Comparison of ENCODE assay signal across 1 cellular context in the genomic region with DNA sequence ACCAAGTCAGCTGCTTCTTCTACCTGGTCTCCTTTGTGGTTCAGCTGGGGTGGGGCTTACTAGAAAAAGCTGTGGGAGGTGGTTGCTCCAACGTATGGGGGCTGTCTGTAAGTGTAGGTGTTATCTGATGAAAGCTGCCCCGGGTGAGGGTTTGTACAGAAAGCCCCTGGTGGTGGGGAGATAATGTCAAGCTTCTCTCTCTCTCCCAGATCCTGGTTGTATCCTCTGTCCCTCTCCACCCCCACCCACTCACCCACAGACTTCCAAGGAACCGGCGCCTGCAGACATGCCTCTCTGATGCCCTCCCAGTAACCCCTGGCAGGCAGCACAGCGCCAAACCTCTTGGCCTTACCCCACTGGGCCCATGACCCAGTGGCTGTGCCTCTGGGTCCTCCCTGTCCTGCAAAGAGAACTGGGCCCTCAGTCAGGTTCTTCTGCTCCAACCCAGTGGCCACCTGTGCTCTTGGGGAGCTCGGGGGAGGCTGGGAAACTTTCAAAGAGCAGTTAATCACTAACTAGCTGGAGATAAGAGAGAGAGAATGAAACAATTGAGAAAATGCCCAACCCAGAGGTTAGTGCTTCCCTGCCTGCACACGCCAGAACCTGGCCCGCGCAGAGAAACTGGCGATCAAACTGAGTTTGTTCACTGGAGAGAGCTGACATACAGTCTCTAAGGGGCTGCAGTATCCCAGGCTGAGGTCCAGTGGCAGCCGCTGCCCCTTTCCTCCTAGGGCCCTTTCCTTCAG.
TF ChIP-seq lines count a peak whose summit lies in the region.

No MANE protein-coding gene starts in this region.

TF ChIP-seq in HepG2, 621 proteins besides CTCF, POLR2A, EP300 and RAD21 (continued from another document and continues in another):
- TF ChIP-seq, protein P1, sequence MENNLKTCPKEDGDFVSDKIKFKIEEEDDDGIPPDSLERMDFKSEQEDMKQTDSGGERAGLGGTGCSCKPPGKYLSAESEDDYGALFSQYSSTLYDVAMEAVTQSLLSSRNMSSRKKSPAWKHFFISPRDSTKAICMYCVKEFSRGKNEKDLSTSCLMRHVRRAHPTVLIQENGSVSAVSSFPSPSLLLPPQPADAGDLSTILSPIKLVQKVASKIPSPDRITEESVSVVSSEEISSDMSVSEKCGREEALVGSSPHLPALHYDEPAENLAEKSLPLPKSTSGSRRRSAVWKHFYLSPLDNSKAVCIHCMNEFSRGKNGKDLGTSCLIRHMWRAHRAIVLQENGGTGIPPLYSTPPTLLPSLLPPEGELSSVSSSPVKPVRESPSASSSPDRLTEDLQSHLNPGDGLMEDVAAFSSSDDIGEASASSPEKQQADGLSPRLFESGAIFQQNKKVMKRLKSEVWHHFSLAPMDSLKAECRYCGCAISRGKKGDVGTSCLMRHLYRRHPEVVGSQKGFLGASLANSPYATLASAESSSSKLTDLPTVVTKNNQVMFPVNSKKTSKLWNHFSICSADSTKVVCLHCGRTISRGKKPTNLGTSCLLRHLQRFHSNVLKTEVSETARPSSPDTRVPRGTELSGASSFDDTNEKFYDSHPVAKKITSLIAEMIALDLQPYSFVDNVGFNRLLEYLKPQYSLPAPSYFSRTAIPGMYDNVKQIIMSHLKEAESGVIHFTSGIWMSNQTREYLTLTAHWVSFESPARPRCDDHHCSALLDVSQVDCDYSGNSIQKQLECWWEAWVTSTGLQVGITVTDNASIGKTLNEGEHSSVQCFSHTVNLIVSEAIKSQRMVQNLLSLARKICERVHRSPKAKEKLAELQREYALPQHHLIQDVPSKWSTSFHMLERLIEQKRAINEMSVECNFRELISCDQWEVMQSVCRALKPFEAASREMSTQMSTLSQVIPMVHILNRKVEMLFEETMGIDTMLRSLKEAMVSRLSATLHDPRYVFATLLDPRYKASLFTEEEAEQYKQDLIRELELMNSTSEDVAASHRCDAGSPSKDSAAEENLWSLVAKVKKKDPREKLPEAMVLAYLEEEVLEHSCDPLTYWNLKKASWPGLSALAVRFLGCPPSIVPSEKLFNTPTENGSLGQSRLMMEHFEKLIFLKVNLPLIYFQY (CRISPR knock-in tag; IDR thresholded peaks at IDR 0.05; ENCODE audit: borderline replicate concordance), result peak; percentile 99
- TF ChIP-seq ZNF331 (CRISPR knock-in tag; IDR thresholded peaks at IDR 0.05), result peak; percentile 86; the same call in 1 of the 2 replicates
- TF ChIP-seq, protein P2, sequence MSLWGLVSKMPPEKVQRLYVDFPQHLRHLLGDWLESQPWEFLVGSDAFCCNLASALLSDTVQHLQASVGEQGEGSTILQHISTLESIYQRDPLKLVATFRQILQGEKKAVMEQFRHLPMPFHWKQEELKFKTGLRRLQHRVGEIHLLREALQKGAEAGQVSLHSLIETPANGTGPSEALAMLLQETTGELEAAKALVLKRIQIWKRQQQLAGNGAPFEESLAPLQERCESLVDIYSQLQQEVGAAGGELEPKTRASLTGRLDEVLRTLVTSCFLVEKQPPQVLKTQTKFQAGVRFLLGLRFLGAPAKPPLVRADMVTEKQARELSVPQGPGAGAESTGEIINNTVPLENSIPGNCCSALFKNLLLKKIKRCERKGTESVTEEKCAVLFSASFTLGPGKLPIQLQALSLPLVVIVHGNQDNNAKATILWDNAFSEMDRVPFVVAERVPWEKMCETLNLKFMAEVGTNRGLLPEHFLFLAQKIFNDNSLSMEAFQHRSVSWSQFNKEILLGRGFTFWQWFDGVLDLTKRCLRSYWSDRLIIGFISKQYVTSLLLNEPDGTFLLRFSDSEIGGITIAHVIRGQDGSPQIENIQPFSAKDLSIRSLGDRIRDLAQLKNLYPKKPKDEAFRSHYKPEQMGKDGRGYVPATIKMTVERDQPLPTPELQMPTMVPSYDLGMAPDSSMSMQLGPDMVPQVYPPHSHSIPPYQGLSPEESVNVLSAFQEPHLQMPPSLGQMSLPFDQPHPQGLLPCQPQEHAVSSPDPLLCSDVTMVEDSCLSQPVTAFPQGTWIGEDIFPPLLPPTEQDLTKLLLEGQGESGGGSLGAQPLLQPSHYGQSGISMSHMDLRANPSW (CRISPR knock-in tag; IDR thresholded peaks at IDR 0.05; ENCODE audit: borderline replicate concordance), result 0 out of 2 replicates have a peak, but pooled peaks have one; percentile 19
- no peak for TF ChIP-seq PTBP1 (IDR thresholded peaks at IDR 0.05; ENCODE audit: low read depth, low read length, poor library complexity, severe bottlenecking)
- TF ChIP-seq MZF1 (CRISPR knock-in tag; IDR thresholded peaks at IDR 0.05; ENCODE audit: borderline replicate concordance), result no peak
- peak; percentile 97 for TF ChIP-seq ZNF264 (CRISPR knock-in tag; IDR thresholded peaks at IDR 0.05)
- TF ChIP-seq, protein P3, sequence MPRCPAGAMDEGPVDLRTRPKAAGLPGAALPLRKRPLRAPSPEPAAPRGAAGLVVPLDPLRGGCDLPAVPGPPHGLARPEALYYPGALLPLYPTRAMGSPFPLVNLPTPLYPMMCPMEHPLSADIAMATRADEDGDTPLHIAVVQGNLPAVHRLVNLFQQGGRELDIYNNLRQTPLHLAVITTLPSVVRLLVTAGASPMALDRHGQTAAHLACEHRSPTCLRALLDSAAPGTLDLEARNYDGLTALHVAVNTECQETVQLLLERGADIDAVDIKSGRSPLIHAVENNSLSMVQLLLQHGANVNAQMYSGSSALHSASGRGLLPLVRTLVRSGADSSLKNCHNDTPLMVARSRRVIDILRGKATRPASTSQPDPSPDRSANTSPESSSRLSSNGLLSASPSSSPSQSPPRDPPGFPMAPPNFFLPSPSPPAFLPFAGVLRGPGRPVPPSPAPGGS (CRISPR knock-in tag; IDR thresholded peaks at IDR 0.05), result no peak; the same call in 1 of the 2 replicates
- TF ChIP-seq KLF15 (CRISPR knock-in tag; IDR thresholded peaks at IDR 0.05; ENCODE audit: borderline replicate concordance), result no peak
- TF ChIP-seq ZNF891 (CRISPR knock-in tag; IDR thresholded peaks at IDR 0.05), result no peak
- TF ChIP-seq NONO (IDR thresholded peaks at IDR 0.05), result no peak
- peak; percentile 60; the same call in 1 of the 2 replicates for TF ChIP-seq NONO (CRISPR knock-in tag; conservative IDR thresholded peaks at IDR 0.05)
- TF ChIP-seq ZNF598 (CRISPR knock-in tag; IDR thresholded peaks at IDR 0.05; ENCODE audit: borderline replicate concordance), result peak; percentile 63; the same call in 1 of the 2 replicates
- TF ChIP-seq, protein P4, sequence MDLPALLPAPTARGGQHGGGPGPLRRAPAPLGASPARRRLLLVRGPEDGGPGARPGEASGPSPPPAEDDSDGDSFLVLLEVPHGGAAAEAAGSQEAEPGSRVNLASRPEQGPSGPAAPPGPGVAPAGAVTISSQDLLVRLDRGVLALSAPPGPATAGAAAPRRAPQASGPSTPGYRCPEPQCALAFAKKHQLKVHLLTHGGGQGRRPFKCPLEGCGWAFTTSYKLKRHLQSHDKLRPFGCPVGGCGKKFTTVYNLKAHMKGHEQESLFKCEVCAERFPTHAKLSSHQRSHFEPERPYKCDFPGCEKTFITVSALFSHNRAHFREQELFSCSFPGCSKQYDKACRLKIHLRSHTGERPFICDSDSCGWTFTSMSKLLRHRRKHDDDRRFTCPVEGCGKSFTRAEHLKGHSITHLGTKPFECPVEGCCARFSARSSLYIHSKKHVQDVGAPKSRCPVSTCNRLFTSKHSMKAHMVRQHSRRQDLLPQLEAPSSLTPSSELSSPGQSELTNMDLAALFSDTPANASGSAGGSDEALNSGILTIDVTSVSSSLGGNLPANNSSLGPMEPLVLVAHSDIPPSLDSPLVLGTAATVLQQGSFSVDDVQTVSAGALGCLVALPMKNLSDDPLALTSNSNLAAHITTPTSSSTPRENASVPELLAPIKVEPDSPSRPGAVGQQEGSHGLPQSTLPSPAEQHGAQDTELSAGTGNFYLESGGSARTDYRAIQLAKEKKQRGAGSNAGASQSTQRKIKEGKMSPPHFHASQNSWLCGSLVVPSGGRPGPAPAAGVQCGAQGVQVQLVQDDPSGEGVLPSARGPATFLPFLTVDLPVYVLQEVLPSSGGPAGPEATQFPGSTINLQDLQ (CRISPR knock-in tag; IDR thresholded peaks at IDR 0.05), result no peak
- TF ChIP-seq, protein P5, sequence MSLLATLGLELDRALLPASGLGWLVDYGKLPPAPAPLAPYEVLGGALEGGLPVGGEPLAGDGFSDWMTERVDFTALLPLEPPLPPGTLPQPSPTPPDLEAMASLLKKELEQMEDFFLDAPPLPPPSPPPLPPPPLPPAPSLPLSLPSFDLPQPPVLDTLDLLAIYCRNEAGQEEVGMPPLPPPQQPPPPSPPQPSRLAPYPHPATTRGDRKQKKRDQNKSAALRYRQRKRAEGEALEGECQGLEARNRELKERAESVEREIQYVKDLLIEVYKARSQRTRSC (CRISPR knock-in tag; IDR thresholded peaks at IDR 0.05; ENCODE audit: low read depth), result no peak
- peak; percentile 86 for TF ChIP-seq ZNF644 (CRISPR knock-in tag; IDR thresholded peaks at IDR 0.05; ENCODE audit: low read depth)
- TF ChIP-seq, protein P6, sequence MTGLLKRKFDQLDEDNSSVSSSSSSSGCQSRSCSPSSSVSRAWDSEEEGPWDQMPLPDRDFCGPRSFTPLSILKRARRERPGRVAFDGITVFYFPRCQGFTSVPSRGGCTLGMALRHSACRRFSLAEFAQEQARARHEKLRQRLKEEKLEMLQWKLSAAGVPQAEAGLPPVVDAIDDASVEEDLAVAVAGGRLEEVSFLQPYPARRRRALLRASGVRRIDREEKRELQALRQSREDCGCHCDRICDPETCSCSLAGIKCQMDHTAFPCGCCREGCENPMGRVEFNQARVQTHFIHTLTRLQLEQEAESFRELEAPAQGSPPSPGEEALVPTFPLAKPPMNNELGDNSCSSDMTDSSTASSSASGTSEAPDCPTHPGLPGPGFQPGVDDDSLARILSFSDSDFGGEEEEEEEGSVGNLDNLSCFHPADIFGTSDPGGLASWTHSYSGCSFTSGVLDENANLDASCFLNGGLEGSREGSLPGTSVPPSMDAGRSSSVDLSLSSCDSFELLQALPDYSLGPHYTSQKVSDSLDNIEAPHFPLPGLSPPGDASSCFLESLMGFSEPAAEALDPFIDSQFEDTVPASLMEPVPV (CRISPR knock-in tag; IDR thresholded peaks at IDR 0.05), result peak; percentile 39; the same call in 1 of the 2 replicates
- TF ChIP-seq, protein P7, sequence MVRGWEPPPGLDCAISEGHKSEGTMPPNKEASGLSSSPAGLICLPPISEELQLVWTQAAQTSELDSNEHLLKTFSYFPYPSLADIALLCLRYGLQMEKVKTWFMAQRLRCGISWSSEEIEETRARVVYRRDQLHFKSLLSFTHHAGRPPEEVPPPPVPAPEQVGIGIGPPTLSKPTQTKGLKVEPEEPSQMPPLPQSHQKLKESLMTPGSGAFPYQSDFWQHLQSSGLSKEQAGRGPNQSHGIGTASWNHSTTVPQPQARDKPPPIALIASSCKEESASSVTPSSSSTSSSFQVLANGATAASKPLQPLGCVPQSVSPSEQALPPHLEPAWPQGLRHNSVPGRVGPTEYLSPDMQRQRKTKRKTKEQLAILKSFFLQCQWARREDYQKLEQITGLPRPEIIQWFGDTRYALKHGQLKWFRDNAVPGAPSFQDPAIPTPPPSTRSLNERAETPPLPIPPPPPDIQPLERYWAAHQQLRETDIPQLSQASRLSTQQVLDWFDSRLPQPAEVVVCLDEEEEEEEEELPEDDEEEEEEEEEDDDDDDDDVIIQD (CRISPR knock-in tag; IDR thresholded peaks at IDR 0.05; ENCODE audit: low read depth), result peak; percentile 36
- TF ChIP-seq FOXA3 (CRISPR knock-in tag; IDR thresholded peaks at IDR 0.05), result peak; percentile 43; the same call in 1 of the 2 replicates
- TF ChIP-seq, protein P8, sequence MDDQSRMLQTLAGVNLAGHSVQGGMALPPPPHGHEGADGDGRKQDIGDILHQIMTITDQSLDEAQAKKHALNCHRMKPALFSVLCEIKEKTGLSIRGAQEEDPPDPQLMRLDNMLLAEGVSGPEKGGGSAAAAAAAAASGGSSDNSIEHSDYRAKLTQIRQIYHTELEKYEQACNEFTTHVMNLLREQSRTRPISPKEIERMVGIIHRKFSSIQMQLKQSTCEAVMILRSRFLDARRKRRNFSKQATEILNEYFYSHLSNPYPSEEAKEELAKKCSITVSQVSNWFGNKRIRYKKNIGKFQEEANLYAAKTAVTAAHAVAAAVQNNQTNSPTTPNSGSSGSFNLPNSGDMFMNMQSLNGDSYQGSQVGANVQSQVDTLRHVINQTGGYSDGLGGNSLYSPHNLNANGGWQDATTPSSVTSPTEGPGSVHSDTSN (CRISPR knock-in tag; IDR thresholded peaks at IDR 0.05; ENCODE audit: borderline replicate concordance), result 0 out of 2 replicates have a peak, but pooled peaks have one; percentile 17
- TF ChIP-seq SIN3A (IDR thresholded peaks at IDR 0.05; ENCODE audit: borderline replicate concordance, low read depth, low read length), result no peak
- TF ChIP-seq KMT2B (CRISPR knock-in tag; IDR thresholded peaks at IDR 0.05), result peak; percentile 45; the same call in 1 of the 2 replicates
- TF ChIP-seq, protein P9, sequence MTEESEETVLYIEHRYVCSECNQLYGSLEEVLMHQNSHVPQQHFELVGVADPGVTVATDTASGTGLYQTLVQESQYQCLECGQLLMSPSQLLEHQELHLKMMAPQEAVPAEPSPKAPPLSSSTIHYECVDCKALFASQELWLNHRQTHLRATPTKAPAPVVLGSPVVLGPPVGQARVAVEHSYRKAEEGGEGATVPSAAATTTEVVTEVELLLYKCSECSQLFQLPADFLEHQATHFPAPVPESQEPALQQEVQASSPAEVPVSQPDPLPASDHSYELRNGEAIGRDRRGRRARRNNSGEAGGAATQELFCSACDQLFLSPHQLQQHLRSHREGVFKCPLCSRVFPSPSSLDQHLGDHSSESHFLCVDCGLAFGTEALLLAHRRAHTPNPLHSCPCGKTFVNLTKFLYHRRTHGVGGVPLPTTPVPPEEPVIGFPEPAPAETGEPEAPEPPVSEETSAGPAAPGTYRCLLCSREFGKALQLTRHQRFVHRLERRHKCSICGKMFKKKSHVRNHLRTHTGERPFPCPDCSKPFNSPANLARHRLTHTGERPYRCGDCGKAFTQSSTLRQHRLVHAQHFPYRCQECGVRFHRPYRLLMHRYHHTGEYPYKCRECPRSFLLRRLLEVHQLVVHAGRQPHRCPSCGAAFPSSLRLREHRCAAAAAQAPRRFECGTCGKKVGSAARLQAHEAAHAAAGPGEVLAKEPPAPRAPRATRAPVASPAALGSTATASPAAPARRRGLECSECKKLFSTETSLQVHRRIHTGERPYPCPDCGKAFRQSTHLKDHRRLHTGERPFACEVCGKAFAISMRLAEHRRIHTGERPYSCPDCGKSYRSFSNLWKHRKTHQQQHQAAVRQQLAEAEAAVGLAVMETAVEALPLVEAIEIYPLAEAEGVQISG (CRISPR knock-in tag; IDR thresholded peaks at IDR 0.05), result peak; percentile 35; the same call in 1 of the 2 replicates
- TF ChIP-seq, protein P10, sequence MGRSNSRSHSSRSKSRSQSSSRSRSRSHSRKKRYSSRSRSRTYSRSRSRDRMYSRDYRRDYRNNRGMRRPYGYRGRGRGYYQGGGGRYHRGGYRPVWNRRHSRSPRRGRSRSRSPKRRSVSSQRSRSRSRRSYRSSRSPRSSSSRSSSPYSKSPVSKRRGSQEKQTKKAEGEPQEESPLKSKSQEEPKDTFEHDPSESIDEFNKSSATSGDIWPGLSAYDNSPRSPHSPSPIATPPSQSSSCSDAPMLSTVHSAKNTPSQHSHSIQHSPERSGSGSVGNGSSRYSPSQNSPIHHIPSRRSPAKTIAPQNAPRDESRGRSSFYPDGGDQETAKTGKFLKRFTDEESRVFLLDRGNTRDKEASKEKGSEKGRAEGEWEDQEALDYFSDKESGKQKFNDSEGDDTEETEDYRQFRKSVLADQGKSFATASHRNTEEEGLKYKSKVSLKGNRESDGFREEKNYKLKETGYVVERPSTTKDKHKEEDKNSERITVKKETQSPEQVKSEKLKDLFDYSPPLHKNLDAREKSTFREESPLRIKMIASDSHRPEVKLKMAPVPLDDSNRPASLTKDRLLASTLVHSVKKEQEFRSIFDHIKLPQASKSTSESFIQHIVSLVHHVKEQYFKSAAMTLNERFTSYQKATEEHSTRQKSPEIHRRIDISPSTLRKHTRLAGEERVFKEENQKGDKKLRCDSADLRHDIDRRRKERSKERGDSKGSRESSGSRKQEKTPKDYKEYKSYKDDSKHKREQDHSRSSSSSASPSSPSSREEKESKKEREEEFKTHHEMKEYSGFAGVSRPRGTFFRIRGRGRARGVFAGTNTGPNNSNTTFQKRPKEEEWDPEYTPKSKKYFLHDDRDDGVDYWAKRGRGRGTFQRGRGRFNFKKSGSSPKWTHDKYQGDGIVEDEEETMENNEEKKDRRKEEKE (IDR thresholded peaks at IDR 0.05), result no peak
- TF ChIP-seq ZNF124 (CRISPR knock-in tag; IDR thresholded peaks at IDR 0.05), result peak; percentile 71; the same call in 1 of the 2 replicates
